Comparison of ENCODE assay signal across 11 cellular contexts in the genomic region with DNA sequence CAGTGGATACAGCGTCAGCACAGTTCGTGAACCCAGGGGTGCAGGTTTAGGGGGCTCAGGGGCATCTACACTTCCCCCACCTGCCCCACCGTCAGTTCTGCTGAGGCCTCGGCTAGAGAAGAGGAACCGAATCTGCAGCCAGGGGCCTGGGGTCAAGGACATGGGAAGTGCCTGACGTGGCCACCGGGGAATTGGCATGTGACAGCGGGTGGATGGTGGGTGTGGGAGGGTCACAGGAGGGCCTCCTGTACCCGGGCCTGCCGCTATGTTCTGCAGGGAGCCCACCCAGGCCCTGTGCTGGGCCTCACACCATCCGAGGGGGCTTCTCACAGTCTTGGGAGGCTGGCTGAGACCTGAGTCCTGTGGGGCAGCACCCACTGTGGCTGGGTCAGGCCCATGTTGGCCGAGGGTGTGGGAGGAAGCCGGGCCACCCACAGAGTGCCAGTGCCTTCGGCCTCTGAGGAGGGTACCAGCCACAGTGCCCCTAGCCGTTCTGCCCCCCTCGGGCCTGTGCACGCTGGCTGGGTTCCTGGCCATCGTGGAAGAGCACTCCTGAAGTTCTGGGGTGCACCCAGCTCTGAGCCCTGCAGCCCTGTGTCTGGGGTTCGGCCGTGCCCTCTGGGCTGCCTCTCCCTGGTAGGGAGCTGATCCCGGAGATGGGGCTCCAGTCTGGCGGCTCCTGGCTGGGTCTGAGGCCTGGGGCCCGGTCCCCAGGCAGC. TPM values are rescaled to one million over a fixed set of nuclear protein-coding genes. Genes with fewer than 3 reads are reported as not detected.
DNase-seq lines count a peak whose midpoint lies in the region; ATAC-seq, FAIRE-seq and TF ChIP-seq lines count a peak whose summit lies in the region.
"Had no signal": no experiment of that assay in that cellular context is flagged by ENCODE, and none has a peak within 500 bp of the region (broad histone marks: within the 10 kb centered on the region; RNA-seq: fewer than 3 reads in every experiment).

No MANE protein-coding gene starts in this region.

- H3K79me2 ChIP-seq in OCI-LY3 (ENCODE audit: low read length), result no peaks in the 10 kb centered on the region; the same call in 1 of the 2 replicates

- H3K9me3 ChIP-seq in OCI-LY3 (ENCODE audit: insufficient read depth, low read length) (no peaks in the 10 kb centered on the region), heart left ventricle (no peaks in the 10 kb centered on the region), gastrocnemius medialis (no peaks in the 10 kb centered on the region)

- H2AFZ ChIP-seq in OCI-LY3 (ENCODE audit: low read depth, low read length), result no peak overlapping the region

- H3K9ac ChIP-seq in OCI-LY3 (ENCODE audit: low read length), result no peak overlapping the region

- H3K4me2 ChIP-seq in OCI-LY3 (ENCODE audit: low read length), result peak overlapping the region; percentile 52

- H3K36me3 ChIP-seq in OCI-LY3 (replicated peaks; ENCODE audit: low read depth, low read length) (no peaks in the 10 kb centered on the region), heart left ventricle (peaks cover 0 to 6% (median 0%) of the 10 kb centered on the region in 9 donors), gastrocnemius medialis (no peaks in the 10 kb centered on the region)

- WGBS in heart left ventricle, 4 donors, result 53 to 63% (median 56%) methylated on average over 15 to 23 of the region's 23 CpGs

- H3K4me3 ChIP-seq in OCI-LY3 (ENCODE audit: low read length) (peak overlapping the region; percentile 32; the same call in 1 of the 2 replicates), heart left ventricle (peak overlapping the region in 1 of 12 donors; percentile 35), gastrocnemius medialis (no peak overlapping the region)

- H3K27ac ChIP-seq in OCI-LY3 (ENCODE audit: low read length) (no peak overlapping the region), heart left ventricle (peak overlapping the region; percentile 49 to 95 (median 68)), gastrocnemius medialis (peak overlapping the region in 3 of 4 donors; percentile 10 to 63 (median 58))

- intact Hi-C loops in heart left ventricle (cut with DNase I) (no loop called here), gastrocnemius medialis (cut with DNase I; ENCODE audit: low total_unique reads) (no loop called here)

- in situ Hi-C loops in gastrocnemius medialis (cut with MboI; ENCODE audit: low sequenced_read_pairs in 4 of 4), result no loop called here

- peak in 2 of 4 donors; percentile 2 to 8 for ATAC-seq in heart left ventricle
- no peak for ATAC-seq in gastrocnemius medialis
- no peak for ATAC-seq in GM21528 (IDR thresholded peaks at IDR 0.05; ENCODE audit: low FRiP score, unreplicated experiment)
- ATAC-seq: naive thymus-derived CD8-positive, alpha-beta T cell had no signal

- TF ChIP-seq CTCF in OCI-LY3 (IDR thresholded peaks at IDR 0.05; ENCODE audit: low read depth, low read length) (no peak), heart left ventricle (IDR thresholded peaks at IDR 0.05) (no peak), gastrocnemius medialis (IDR thresholded peaks at IDR 0.05 in 4 of 5, conservative IDR thresholded peaks at IDR 0.05 in 1 of 5) (no peak)

- no peak for TF ChIP-seq POLR2A in heart left ventricle (IDR thresholded peaks at IDR 0.05)
- TF ChIP-seq POLR2A in gastrocnemius medialis (IDR thresholded peaks at IDR 0.05), result peak in 1 of 2 donors; percentile 16

- H3K4me1 ChIP-seq in OCI-LY3 (ENCODE audit: low read length) (peaks cover 37% of the 10 kb centered on the region), heart left ventricle (peaks cover 15 to 100% (median 86%) of the 10 kb centered on the region in 12 donors), gastrocnemius medialis (peaks cover 48 to 63% of the 10 kb centered on the region in 2 donors)

- DNase-seq in GM19239 (ENCODE audit: insufficient read length, low spot score) (peak; percentile 54), heart left ventricle (peak; percentile 66 to 85 (median 76)), gastrocnemius medialis (peak; percentile 32 to 56), NCI-H524 (lab: John Stamatoyannopoulos, UW) (no peak), cerebellar nuclear complex (lab: John Stamatoyannopoulos, UW) (no peak), NCI-H2029 (lab: John Stamatoyannopoulos, UW) (no peak)
- DNase-seq: naive thymus-derived CD8-positive, alpha-beta T cell; NCI-H510A treated with DMSO at 0.1 percent for 48 hours had no signal

- H3K27me3 ChIP-seq in OCI-LY3 (ENCODE audit: low read depth, low read length) (no peaks in the 10 kb centered on the region), heart left ventricle (no peaks in the 10 kb centered on the region), gastrocnemius medialis (no peaks in the 10 kb centered on the region)

- peak; percentile 83 for FAIRE-seq in GM19239 (lab: Jason Lieb, UNC)
- FAIRE-seq: endometrium had no signal

- peaks cover 12% of the 10 kb centered on the region; the same call in 1 of the 2 replicates for H4K20me1 ChIP-seq in OCI-LY3 (ENCODE audit: insufficient read depth, low read length)

RNA-seq across cellular contexts. Expression of a gene that starts 5.9 kb away (rescaled TPM):
- total RNA-seq in heart left ventricle (100 to 1,000 TPM in 1 of 9 donors, 10 to 100 TPM in 7, 1 to 10 TPM in 1; 8.5 to 104 (median 12.8) TPM), gastrocnemius medialis (10 to 100 TPM in 1 of 4 donors, 1 to 10 TPM in 3; 2.9 to 14.8 (median 5.2) TPM)
- 10 to 100 TPM in 1 of 2 donors, 1 to 10 TPM in 1; 5.7 to 14.8 TPM for polyA plus RNA-seq in heart left ventricle

RNA-seq across cellular contexts. Expression of a gene that starts 50.3 kb away (rescaled TPM):
- total RNA-seq in heart left ventricle (under 1 TPM in 3 of 9 donors, not detected in 6; 0.05 to 0.48 (median 0.10) TPM), gastrocnemius medialis (not detected)
- under 1 TPM; 0.01 to 0.04 TPM for polyA plus RNA-seq in heart left ventricle
- polyA plus RNA-seq: naive thymus-derived CD8-positive, alpha-beta T cell had no signal

Comparison
In these comparisons a context has a peak if more than half of its experiments do, and no peak if none do; other contexts are left out.
1. DNase-seq: peak in GM19239 (single experiment), heart left ventricle (5 of 5) and gastrocnemius medialis (2 of 2); none in NCI-H524 (0 of 2), cerebellar nuclear complex (0 of 2) and NCI-H2029 (single experiment).